In the genomic region with DNA sequence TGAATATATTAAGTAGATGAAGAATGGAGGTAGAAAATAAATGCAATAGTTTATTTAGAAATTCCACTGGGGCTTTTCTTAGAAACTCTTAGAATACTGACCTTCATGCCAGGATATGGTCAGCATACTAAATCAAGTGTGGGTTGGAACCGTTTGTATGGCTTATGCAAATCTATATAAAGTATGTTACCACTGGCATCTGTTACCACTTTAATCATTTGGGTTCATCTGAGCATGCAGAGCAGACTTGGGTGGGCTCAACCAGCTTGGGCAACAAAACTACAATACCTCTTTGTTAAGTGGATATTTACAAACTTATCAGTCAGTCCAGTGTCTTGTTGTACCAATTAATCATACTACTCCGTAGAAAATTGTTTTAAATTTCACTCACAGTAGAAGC, we compare ENCODE assay signal across 21 cellular contexts.
"Had no signal": no experiment of that assay in that cellular context is flagged by ENCODE, and none has a peak within 500 bp of the region (broad histone marks: within the 10 kb centered on the region; RNA-seq: fewer than 3 reads in every experiment).

No MANE protein-coding gene starts in this region.

- H3K9me3 ChIP-seq: colonic mucosa, stomach, testis, upper lobe of left lung had no signal

- H3K4me1 ChIP-seq: colonic mucosa, testis, upper lobe of left lung had no signal

- H3K27me3 ChIP-seq: colonic mucosa, stomach, testis, upper lobe of left lung had no signal

- DNase-seq: activated CD4-positive, alpha-beta T cell treated with anti-CD3 and anti-CD28 coated beads, Interleukin-2, amount 50 U/mL, for 48 hours; activated naive CD4-positive, alpha-beta T cell treated with anti-CD3 and anti-CD28 coated beads for 36 hours; activated naive CD8-positive, alpha-beta T cell treated with anti-CD3 and anti-CD28 coated beads, Interleukin-2, amount 50 U/mL, for 24 hours; activated T-cell treated with anti-CD3 and anti-CD28 coated beads, Interleukin-2, amount 50 U/mL, for 1 hour; central memory CD4-positive, alpha-beta T cell; colonic mucosa; foreskin fibroblast; glutamatergic neuron; hypothalamus; kidney; left ventricle myocardium superior; mesendoderm; occipital lobe; right cardiac atrium; stomach; T-helper 1 cell; T1000; testis; upper lobe of left lung had no signal

- H3K36me3 ChIP-seq: colonic mucosa, stomach, upper lobe of left lung had no signal

- H3K27ac ChIP-seq: colonic mucosa, stomach, testis, upper lobe of left lung, VCaP had no signal

- H3K4me3 ChIP-seq: colonic mucosa, smooth muscle cell, stomach, testis, upper lobe of left lung had no signal
